In genomic region chrY:17579956-17580519, GRCh38 we compare ENCODE assay signal across 7 cellular contexts.
DNase-seq lines count a peak whose midpoint lies in the region; ATAC-seq and TF ChIP-seq lines count a peak whose summit lies in the region.
"Not testable (repeated sequence)": the region's sequence is repeated elsewhere in the genome, so short reads cannot be mapped to it uniquely, and the experiment has no call there.

No MANE protein-coding gene starts in this region.

- H3K9me3 Mint-ChIP-seq in CD4-positive, alpha-beta T cell; GM23338; WTC11; effector memory CD8-positive, alpha-beta T cell; naive thymus-derived CD8-positive, alpha-beta T cell: not testable (repeated sequence)

- H3K9me2 ChIP-seq in GM23338 (ENCODE audit: insufficient read depth), result not testable (repeated sequence)

- H3K4me3 ChIP-seq in GM23338, result not testable (repeated sequence)

- H3K79me2 ChIP-seq in GM23338 (replicated peaks; ENCODE audit: insufficient read depth), result not testable (repeated sequence)

- peak; percentile 41 for ATAC-seq in CD4-positive, alpha-beta T cell (ENCODE audit: poor library complexity)
- ATAC-seq in GM19397 (IDR thresholded peaks at IDR 0.05; ENCODE audit: unreplicated experiment) (peak; percentile 53), GM23338 (peak; percentile 84), HG03439 (IDR thresholded peaks at IDR 0.05; ENCODE audit: unreplicated experiment) (peak; percentile 59), WTC11 (peak; percentile 77)
- peak; percentile 12 for ATAC-seq in effector memory CD8-positive, alpha-beta T cell (replicated peaks)
- peak; percentile 52 to 69 for ATAC-seq in naive thymus-derived CD8-positive, alpha-beta T cell

- POLR2A ChIA-PET in CD4-positive, alpha-beta T cell (lab: Charles Lee); WTC11 (lab: Charles Lee); naive thymus-derived CD8-positive, alpha-beta T cell (lab: Charles Lee): not testable (repeated sequence)

- H3K27ac Mint-ChIP-seq in CD4-positive, alpha-beta T cell; GM23338; WTC11; effector memory CD8-positive, alpha-beta T cell; naive thymus-derived CD8-positive, alpha-beta T cell: not testable (repeated sequence)

- not testable (repeated sequence) for TF ChIP-seq CTCF in CD4-positive, alpha-beta T cell (IDR thresholded peaks at IDR 0.05); GM23338 (conservative IDR thresholded peaks at IDR 0.05; ENCODE audit: low read depth in 2 of 2); WTC11 (IDR thresholded peaks at IDR 0.05)

- H3K4me1 ChIP-seq in GM23338 (ENCODE audit: insufficient read depth), result not testable (repeated sequence)

- H3F3A ChIP-seq in GM23338 (replicated peaks; ENCODE audit: low read depth), result not testable (repeated sequence)

- H3K27me3 ChIP-seq in CD4-positive, alpha-beta T cell (ENCODE audit: control insufficient read depth, insufficient read depth, low read length); GM23338 (ENCODE audit: insufficient read depth): not testable (repeated sequence)

- H4K20me1 ChIP-seq in GM23338 (replicated peaks; ENCODE audit: insufficient read depth), result not testable (repeated sequence)

- not testable (repeated sequence) for H3K27me3 Mint-ChIP-seq in CD4-positive, alpha-beta T cell; GM23338 (ENCODE audit: insufficient read depth, low read depth, poor library complexity); WTC11 (ENCODE audit: low read depth); effector memory CD8-positive, alpha-beta T cell; naive thymus-derived CD8-positive, alpha-beta T cell

- not testable (repeated sequence) for H3K27ac ChIP-seq in CD4-positive, alpha-beta T cell (ENCODE audit: low read depth, low read length); GM23338 (ENCODE audit: low read depth)

- H3K4me3 Mint-ChIP-seq in CD4-positive, alpha-beta T cell; GM23338; WTC11; effector memory CD8-positive, alpha-beta T cell; naive thymus-derived CD8-positive, alpha-beta T cell: not testable (repeated sequence)

- H3K36me3 ChIP-seq in GM23338 (ENCODE audit: insufficient read depth), result not testable (repeated sequence)

- H3K9me3 ChIP-seq in CD4-positive, alpha-beta T cell (ENCODE audit: control insufficient read depth, low read length), result not testable (repeated sequence)

- not testable (repeated sequence) for H2AFZ ChIP-seq in GM23338

- CTCF ChIA-PET in CD4-positive, alpha-beta T cell (lab: Charles Lee); WTC11 (lab: Charles Lee): not testable (repeated sequence)

- H3K36me3 Mint-ChIP-seq in CD4-positive, alpha-beta T cell (ENCODE audit: low read depth); GM23338 (ENCODE audit: low read depth); WTC11; effector memory CD8-positive, alpha-beta T cell (ENCODE audit: insufficient read depth); naive thymus-derived CD8-positive, alpha-beta T cell: not testable (repeated sequence)

- intact Hi-C loops in CD4-positive, alpha-beta T cell (cut with DNase I, micrococcal nuclease), result not testable (repeated sequence)

- DNase-seq in CD4-positive, alpha-beta T cell; GM23338 (ENCODE audit: low spot score); WTC11 (ENCODE audit: low spot score); effector memory CD8-positive, alpha-beta T cell; naive thymus-derived CD8-positive, alpha-beta T cell: not testable (repeated sequence)

- not testable (repeated sequence) for H3K4me2 ChIP-seq in GM23338

- not testable (repeated sequence) for H3K4me1 Mint-ChIP-seq in CD4-positive, alpha-beta T cell (ENCODE audit: low read depth); GM23338; WTC11; effector memory CD8-positive, alpha-beta T cell (ENCODE audit: low read depth in 2 of 2); naive thymus-derived CD8-positive, alpha-beta T cell

Comparison
In these comparisons a context has a peak if more than half of its experiments do, and no peak if none do; other contexts are left out.
1. ATAC-seq: peak in every context shown above with its lines; median percentile 84 in GM23338; 77 in WTC11; 60 in naive thymus-derived CD8-positive, alpha-beta T cell; 59 in HG03439; 53 in GM19397; 41 in CD4-positive, alpha-beta T cell; 12 in effector memory CD8-positive, alpha-beta T cell.